ENCODE assay signal across 39 cellular contexts in genomic region chr1:26197301-26197700, GRCh38. TPM values are rescaled to one million over a fixed set of nuclear protein-coding genes. Genes with fewer than 3 reads are reported as not detected.
"Had no signal": no experiment of that assay in that cellular context is flagged by ENCODE, and none has a peak within 500 bp of the region (broad histone marks: within the 10 kb centered on the region; RNA-seq: fewer than 3 reads in every experiment).

No MANE protein-coding gene starts in this region.

- H3K4me1 ChIP-seq: body of pancreas, breast epithelium had no signal

- H3K4me3 Mint-ChIP-seq: activated B cell treated with CpG ODN at 0.5 μM for 24 hours; activated CD4-positive, alpha-beta memory T cell treated with anti-CD3 and anti-CD28 coated beads, Interleukin-2, amount 10 ng/mL, durations not matched to agents 7 days and 5 days; activated CD4-positive, alpha-beta T cell treated with anti-CD3 and anti-CD28 coated beads for 36 hours; activated CD4-positive, alpha-beta T cell treated with anti-CD3 and anti-CD28 coated beads, Interleukin-2, amount 10 ng/mL, durations not matched to agents 7 days and 5 days; activated CD8-positive, alpha-beta memory T cell treated with anti-CD3 and anti-CD28 coated beads, Interleukin-2, amount 10 ng/mL, durations not matched to agents 7 days and 5 days; activated CD8-positive, alpha-beta T cell treated with anti-CD3 and anti-CD28 coated beads, Interleukin-2, amount 10 ng/mL, durations not matched to agents 7 days and 5 days; activated naive CD4-positive, alpha-beta T cell treated with anti-CD3 and anti-CD28 coated beads, Interleukin-2, amount 10 ng/mL, durations not matched to agents 7 days and 5 days; activated naive CD4-positive, alpha-beta T cell treated with anti-CD3 and anti-CD28 coated beads, Interleukin-2, amount 50 U/mL, for 24 hours; activated naive CD8-positive, alpha-beta T cell; activated naive CD8-positive, alpha-beta T cell treated with anti-CD3 and anti-CD28 coated beads, Interleukin-2, amount 10 ng/mL, durations not matched to agents 7 days and 5 days; activated naive CD8-positive, alpha-beta T cell treated with anti-CD3 and anti-CD28 coated beads, Interleukin-2, amount 50 U/mL, for 24 hours; activated T-cell treated with anti-CD3 and anti-CD28 coated beads, Interleukin-2, amount 50 U/mL, for 24 hours; T-helper 1 cell treated with Interleukin-12 subunit alpha and Interleukin-12 subunit beta and Interleukin-4 antibody, amounts not matched to agents 30 μg/mL and 1 μg/mL, for 36 hours; T-helper 2 cell treated with Interferon-gamma antibody and Interleukin-4, amounts not matched to agents 5 μg/mL and 100 μg/mL, for 36 hours had no signal

- H3K27ac ChIP-seq: body of pancreas, brain microvascular endothelial cell, breast epithelium, VCaP had no signal

- H3K4me1 Mint-ChIP-seq: activated B cell treated with CpG ODN at 0.5 μM for 24 hours had no signal

- H3K9me3 Mint-ChIP-seq: activated B cell treated with CpG ODN at 0.5 μM for 24 hours; activated CD4-positive, alpha-beta memory T cell treated with anti-CD3 and anti-CD28 coated beads, Interleukin-2, amount 10 ng/mL, durations not matched to agents 7 days and 5 days; activated CD4-positive, alpha-beta T cell treated with anti-CD3 and anti-CD28 coated beads, Interleukin-2, amount 10 ng/mL, durations not matched to agents 7 days and 5 days; activated naive CD4-positive, alpha-beta T cell treated with anti-CD3 and anti-CD28 coated beads, Interleukin-2, amount 10 ng/mL, durations not matched to agents 7 days and 5 days; activated naive CD4-positive, alpha-beta T cell treated with anti-CD3 and anti-CD28 coated beads, Interleukin-2, amount 50 U/mL, for 24 hours; activated naive CD8-positive, alpha-beta T cell treated with anti-CD3 and anti-CD28 coated beads, Interleukin-2, amount 10 ng/mL, durations not matched to agents 7 days and 5 days; activated naive CD8-positive, alpha-beta T cell treated with anti-CD3 and anti-CD28 coated beads, Interleukin-2, amount 50 U/mL, for 24 hours; activated T-cell treated with anti-CD3 and anti-CD28 coated beads, Interleukin-2, amount 50 U/mL, for 24 hours; activated T-helper 2 cell treated with anti-CD3 and anti-CD28 coated beads, Interferon-gamma antibody, Interleukin-2, Interleukin-4, amounts not matched to agents 10 μg/mL and 5 μg/mL and 100 μg/mL, durations not matched to agents 14 hours and 24 hours and 36 hours; T-helper 1 cell treated with Interleukin-12 subunit alpha and Interleukin-12 subunit beta and Interleukin-4 antibody, amounts not matched to agents 30 μg/mL and 1 μg/mL, for 36 hours; T-helper 2 cell treated with Interferon-gamma antibody and Interleukin-4, amounts not matched to agents 5 μg/mL and 100 μg/mL, for 36 hours had no signal

- H3K9me3 ChIP-seq: body of pancreas, breast epithelium had no signal

- H3K27me3 Mint-ChIP-seq: activated CD4-positive, alpha-beta T cell treated with anti-CD3 and anti-CD28 coated beads for 36 hours; activated naive CD4-positive, alpha-beta T cell treated with anti-CD3 and anti-CD28 coated beads, Interleukin-2, amount 50 U/mL, for 24 hours; activated naive CD8-positive, alpha-beta T cell; activated naive CD8-positive, alpha-beta T cell treated with anti-CD3 and anti-CD28 coated beads, Interleukin-2, amount 50 U/mL, for 24 hours; activated T-cell treated with anti-CD3 and anti-CD28 coated beads, Interleukin-2, amount 50 U/mL, for 24 hours had no signal

- H3K27me3 ChIP-seq: body of pancreas, brain microvascular endothelial cell, breast epithelium had no signal

- H3K27ac Mint-ChIP-seq: activated B cell treated with CpG ODN at 0.5 μM for 24 hours; activated CD4-positive, alpha-beta memory T cell treated with anti-CD3 and anti-CD28 coated beads, Interleukin-2, amount 10 ng/mL, durations not matched to agents 7 days and 5 days; activated CD4-positive, alpha-beta T cell treated with anti-CD3 and anti-CD28 coated beads for 36 hours; activated CD4-positive, alpha-beta T cell treated with anti-CD3 and anti-CD28 coated beads, Interleukin-2, amount 10 ng/mL, durations not matched to agents 7 days and 5 days; activated CD8-positive, alpha-beta memory T cell treated with anti-CD3 and anti-CD28 coated beads, Interleukin-2, amount 10 ng/mL, durations not matched to agents 7 days and 5 days; activated CD8-positive, alpha-beta T cell treated with anti-CD3 and anti-CD28 coated beads, Interleukin-2, amount 10 ng/mL, durations not matched to agents 7 days and 5 days; activated naive CD4-positive, alpha-beta T cell treated with anti-CD3 and anti-CD28 coated beads, Interleukin-2, amount 10 ng/mL, durations not matched to agents 7 days and 5 days; activated naive CD4-positive, alpha-beta T cell treated with anti-CD3 and anti-CD28 coated beads, Interleukin-2, amount 50 U/mL, for 24 hours; activated naive CD8-positive, alpha-beta T cell; activated naive CD8-positive, alpha-beta T cell treated with anti-CD3 and anti-CD28 coated beads, Interleukin-2, amount 10 ng/mL, durations not matched to agents 7 days and 5 days; activated naive CD8-positive, alpha-beta T cell treated with anti-CD3 and anti-CD28 coated beads, Interleukin-2, amount 50 U/mL, for 24 hours; activated T-cell treated with anti-CD3 and anti-CD28 coated beads, Interleukin-2, amount 50 U/mL, for 24 hours; activated T-helper 2 cell treated with anti-CD3 and anti-CD28 coated beads, Interferon-gamma antibody, Interleukin-2, Interleukin-4, amounts not matched to agents 10 μg/mL and 5 μg/mL and 100 μg/mL, durations not matched to agents 14 hours and 24 hours and 36 hours; T-helper 1 cell treated with Interleukin-12 subunit alpha and Interleukin-12 subunit beta and Interleukin-4 antibody, amounts not matched to agents 30 μg/mL and 1 μg/mL, for 36 hours; T-helper 2 cell treated with Interferon-gamma antibody and Interleukin-4, amounts not matched to agents 5 μg/mL and 100 μg/mL, for 36 hours had no signal

- H3K4me3 ChIP-seq: body of pancreas, breast epithelium had no signal

- H3K36me3 ChIP-seq: brain microvascular endothelial cell, breast epithelium had no signal

- H3K36me3 Mint-ChIP-seq: activated CD8-positive, alpha-beta memory T cell treated with anti-CD3 and anti-CD28 coated beads, Interleukin-2, amount 10 ng/mL, durations not matched to agents 7 days and 5 days; activated naive CD4-positive, alpha-beta T cell treated with anti-CD3 and anti-CD28 coated beads, Interleukin-2, amount 10 ng/mL, durations not matched to agents 7 days and 5 days; activated naive CD4-positive, alpha-beta T cell treated with anti-CD3 and anti-CD28 coated beads, Interleukin-2, amount 50 U/mL, for 24 hours; activated naive CD8-positive, alpha-beta T cell; activated naive CD8-positive, alpha-beta T cell treated with anti-CD3 and anti-CD28 coated beads, Interleukin-2, amount 10 ng/mL, durations not matched to agents 7 days and 5 days had no signal

- FAIRE-seq: astrocyte, TTC549 had no signal

- DNase-seq: activated B cell treated with CpG ODN at 0.5 μM for 24 hours; activated CD4-positive, alpha-beta memory T cell treated with anti-CD3 and anti-CD28 coated beads, Interleukin-2, amount 10 ng/mL, durations not matched to agents 7 days and 5 days; activated CD4-positive, alpha-beta T cell treated with anti-CD3 and anti-CD28 coated beads for 1 hour; activated CD4-positive, alpha-beta T cell treated with anti-CD3 and anti-CD28 coated beads for 36 hours; activated CD4-positive, alpha-beta T cell treated with anti-CD3 and anti-CD28 coated beads for 48 hours; activated CD4-positive, alpha-beta T cell treated with anti-CD3 and anti-CD28 coated beads, Interleukin-2, amount 10 ng/mL, durations not matched to agents 7 days and 5 days; activated CD4-positive, alpha-beta T cell treated with anti-CD3 and anti-CD28 coated beads, Interleukin-2, amount 50 U/mL, for 48 hours; activated CD8-positive, alpha-beta memory T cell treated with anti-CD3 and anti-CD28 coated beads for 24 hours; activated CD8-positive, alpha-beta memory T cell treated with anti-CD3 and anti-CD28 coated beads, Interleukin-2, amount 10 ng/mL, durations not matched to agents 7 days and 5 days; activated CD8-positive, alpha-beta memory T cell treated with anti-CD3 and anti-CD28 coated beads, Interleukin-2, amount 50 U/mL, for 48 hours; activated CD8-positive, alpha-beta T cell treated with anti-CD3 and anti-CD28 coated beads, Interleukin-2, amount 10 ng/mL, durations not matched to agents 7 days and 5 days; activated effector memory CD4-positive, alpha-beta T cell treated with Interleukin-2 at 50 U/mL for 16 hours; activated gamma-delta T cell; activated naive CD4-positive, alpha-beta T cell treated with anti-CD3 and anti-CD28 coated beads, Interleukin-2, amount 10 ng/mL, durations not matched to agents 7 days and 5 days; activated naive CD4-positive, alpha-beta T cell treated with Interleukin-2 at 50 U/mL for 16 hours; activated naive CD8-positive, alpha-beta T cell treated with anti-CD3 and anti-CD28 coated beads, Interleukin-2, amount 10 ng/mL, durations not matched to agents 7 days and 5 days; activated naive CD8-positive, alpha-beta T cell treated with anti-CD3 and anti-CD28 coated beads, Interleukin-2, amount 50 U/mL, for 24 hours; activated T-cell treated with anti-CD3 and anti-CD28 coated beads, Interleukin-2, amount 50 U/mL, for 24 hours; activated T-cell treated with anti-CD3 and anti-CD28 coated beads, Interleukin-2, amount 50 U/mL, for 48 hours; amygdala; anterior cingulate cortex; body of pancreas; brain microvascular endothelial cell; central memory CD4-positive, alpha-beta T cell; T-helper 1 cell; T-helper 2 cell; T-helper 9 cell had no signal

RNA-seq across cellular contexts. Expression of gene CATSPER4, which starts 6.9 kb away (rescaled TPM):
- total RNA-seq: activated B cell treated with CpG ODN at 0.5 μM for 24 hours; activated CD4-positive, alpha-beta memory T cell treated with anti-CD3 and anti-CD28 coated beads, Interleukin-2, amount 10 ng/mL, durations not matched to agents 7 days and 5 days; activated CD4-positive, alpha-beta T cell treated with anti-CD3 and anti-CD28 coated beads for 36 hours; activated CD4-positive, alpha-beta T cell treated with anti-CD3 and anti-CD28 coated beads, Interleukin-2, amount 10 ng/mL, durations not matched to agents 7 days and 5 days; activated CD8-positive, alpha-beta T cell treated with anti-CD3 and anti-CD28 coated beads, Interleukin-2, amount 10 ng/mL, durations not matched to agents 7 days and 5 days; activated naive CD8-positive, alpha-beta T cell treated with anti-CD3 and anti-CD28 coated beads, Interleukin-2, amount 10 ng/mL, durations not matched to agents 7 days and 5 days; activated T-helper 2 cell treated with anti-CD3 and anti-CD28 coated beads, Interferon-gamma antibody, Interleukin-2, Interleukin-4, amounts not matched to agents 10 μg/mL and 5 μg/mL and 100 μg/mL, durations not matched to agents 14 hours and 24 hours and 36 hours; astrocyte; body of pancreas; breast epithelium; cardiac septum had no signal
- polyA plus RNA-seq: adipose tissue had no signal

RNA-seq across cellular contexts. Expression of gene ZNF593OS, which starts 25.7 kb away (rescaled TPM):
- total RNA-seq: activated B cell treated with CpG ODN at 0.5 μM for 24 hours; activated CD4-positive, alpha-beta memory T cell treated with anti-CD3 and anti-CD28 coated beads, Interleukin-2, amount 10 ng/mL, durations not matched to agents 7 days and 5 days; activated CD4-positive, alpha-beta T cell treated with anti-CD3 and anti-CD28 coated beads for 36 hours; activated CD4-positive, alpha-beta T cell treated with anti-CD3 and anti-CD28 coated beads, Interleukin-2, amount 10 ng/mL, durations not matched to agents 7 days and 5 days; activated CD8-positive, alpha-beta memory T cell treated with anti-CD3 and anti-CD28 coated beads, Interleukin-2, amount 10 ng/mL, durations not matched to agents 7 days and 5 days; activated CD8-positive, alpha-beta T cell treated with anti-CD3 and anti-CD28 coated beads, Interleukin-2, amount 10 ng/mL, durations not matched to agents 7 days and 5 days; activated naive CD8-positive, alpha-beta T cell treated with anti-CD3 and anti-CD28 coated beads, Interleukin-2, amount 10 ng/mL, durations not matched to agents 7 days and 5 days; activated T-helper 2 cell treated with anti-CD3 and anti-CD28 coated beads, Interferon-gamma antibody, Interleukin-2, Interleukin-4, amounts not matched to agents 10 μg/mL and 5 μg/mL and 100 μg/mL, durations not matched to agents 14 hours and 24 hours and 36 hours; astrocyte; body of pancreas; breast epithelium; cardiac septum had no signal

RNA-seq across cellular contexts. Expression of gene C1orf232, which starts 28.5 kb away (rescaled TPM):
- total RNA-seq: activated B cell treated with CpG ODN at 0.5 μM for 24 hours; activated CD4-positive, alpha-beta memory T cell treated with anti-CD3 and anti-CD28 coated beads, Interleukin-2, amount 10 ng/mL, durations not matched to agents 7 days and 5 days; activated CD4-positive, alpha-beta T cell treated with anti-CD3 and anti-CD28 coated beads for 36 hours; activated CD4-positive, alpha-beta T cell treated with anti-CD3 and anti-CD28 coated beads, Interleukin-2, amount 10 ng/mL, durations not matched to agents 7 days and 5 days; activated CD8-positive, alpha-beta memory T cell treated with anti-CD3 and anti-CD28 coated beads, Interleukin-2, amount 10 ng/mL, durations not matched to agents 7 days and 5 days; activated CD8-positive, alpha-beta T cell treated with anti-CD3 and anti-CD28 coated beads, Interleukin-2, amount 10 ng/mL, durations not matched to agents 7 days and 5 days; activated naive CD8-positive, alpha-beta T cell treated with anti-CD3 and anti-CD28 coated beads, Interleukin-2, amount 10 ng/mL, durations not matched to agents 7 days and 5 days; activated T-helper 2 cell treated with anti-CD3 and anti-CD28 coated beads, Interferon-gamma antibody, Interleukin-2, Interleukin-4, amounts not matched to agents 10 μg/mL and 5 μg/mL and 100 μg/mL, durations not matched to agents 14 hours and 24 hours and 36 hours; astrocyte; body of pancreas; breast epithelium; cardiac septum; cerebellum had no signal
- polyA plus RNA-seq: adipose tissue had no signal
